20 cellular contexts compared by ENCODE assay signal in genomic region chr19:3008994-3009393, GRCh38.
"Had no signal": no experiment of that assay in that cellular context is flagged by ENCODE, and none has a peak within 500 bp of the region (broad histone marks: within the 10 kb centered on the region; RNA-seq: fewer than 3 reads in every experiment).

No MANE protein-coding gene starts in this region.

- H3K9me3 ChIP-seq: SK-N-SH had no signal

- H3K27ac ChIP-seq: HL-60 had no signal

- DNase-seq: KBM-7, MV-4-11, NCI-H1092, NCI-H1105 treated with DMSO at 0.1 percent for 48 hours, NCI-H1417 treated with DMSO at 0.1 percent for 48 hours, NCI-H187, NCI-H2029, NCI-H2081 treated with DMSO at 0.1 percent for 48 hours, NCI-H2171, NCI-H226, NCI-H446, NCI-H510A, NCI-H524 treated with DMSO at 0.1 percent for 48 hours, NCI-H69, NCI-H774, RPMI8226, SHP77, SK-N-SH, SW 1271 had no signal
